In genomic region chr7:636396-636795, GRCh38 we compare ENCODE assay signal across 8 cellular contexts.
DNase-seq lines count a peak whose midpoint lies in the region; ATAC-seq, FAIRE-seq and TF ChIP-seq lines count a peak whose summit lies in the region.

No MANE protein-coding gene starts in this region.

- WGBS in aorta, 2 donors: 78 to 79% methylated on average over 17 of the region's 17 CpGs
- WGBS in small intestine, 3 donors: 88 to 90% (median 89%) methylated on average over 17 of the region's 17 CpGs

- H3K27me3 ChIP-seq in aorta (ENCODE audit: control insufficient read depth in 1 of 2, insufficient read depth in 2 of 2, low read length in 1 of 2) (no peaks in the 10 kb centered on the region), small intestine (ENCODE audit: control insufficient read depth in 2 of 2, insufficient read depth in 2 of 2, low read length in 2 of 2) (no peaks in the 10 kb centered on the region)

- FAIRE-seq in small intestine (lab: Jason Lieb, UNC): no peak

- H3K4me3 ChIP-seq in aorta (ENCODE audit: low read length in 2 of 2) (no peak overlapping the region), small intestine (ENCODE audit: low read depth in 1 of 2, low read length in 2 of 2) (no peak overlapping the region)

- no peaks in the 10 kb centered on the region for H3K4me1 ChIP-seq in aorta (ENCODE audit: control insufficient read depth in 1 of 2, insufficient read depth in 2 of 2, low read length in 2 of 2)
- no peaks in the 10 kb centered on the region for H3K4me1 ChIP-seq in small intestine (ENCODE audit: control insufficient read depth in 2 of 2, insufficient read depth in 1 of 2, low read depth in 1 of 2, low read length in 1 of 2)

- H3K36me3 ChIP-seq in aorta (ENCODE audit: control insufficient read depth in 1 of 2, insufficient read depth in 2 of 2, low read length in 1 of 2): no peaks in the 10 kb centered on the region
- no peaks in the 10 kb centered on the region for H3K36me3 ChIP-seq in small intestine (ENCODE audit: control insufficient read depth in 2 of 2, insufficient read depth in 2 of 2, low read length in 2 of 2)

- no peak overlapping the region for H3K27ac ChIP-seq in aorta (ENCODE audit: low read depth in 1 of 2, low read length in 2 of 2)
- H3K27ac ChIP-seq in small intestine (ENCODE audit: low read depth in 1 of 2, low read length in 1 of 2): no peak overlapping the region

- intact Hi-C loops in left colon (cut with DNase I, micrococcal nuclease) (no loop called here), aorta (cut with DNase I) (loop anchor here (2.0 to 5.0 kb wide), 2 partner anchors 314 kb away; no protein-coding TSS in a partner anchor)

- TF ChIP-seq CTCF in LNCAP (IDR thresholded peaks at IDR 0.05): peak; percentile 51

- peak; percentile 45 for DNase-seq in Ammon's horn (ENCODE audit: low spot score)
- peak; percentile 31 for DNase-seq in activated gamma-delta T cell treated with anti-CD3 and anti-CD28 coated beads, Interleukin-2, amount 50 U/mL, for 16 hours (ENCODE audit: low read depth)
- DNase-seq in left colon: no peak
- peak; percentile 76 to 84 for DNase-seq in aorta
- no peak for DNase-seq in GF-D8 (lab: John Stamatoyannopoulos, UW)
- DNase-seq in NCI-H2171 (lab: John Stamatoyannopoulos, UW): no peak
- DNase-seq in small intestine: no peak

- H3K9me3 ChIP-seq in aorta (ENCODE audit: control insufficient read depth, low read length) (no peaks in the 10 kb centered on the region), small intestine (ENCODE audit: control insufficient read depth, low read depth) (no peaks in the 10 kb centered on the region)

- ATAC-seq in left colon (peak; percentile 34), aorta (ENCODE audit: low FRiP score) (no peak)

Comparison
In these comparisons a context has a peak if more than half of its experiments do, and no peak if none do; other contexts are left out.
1. DNase-seq: peak in Ammon's horn (single experiment), activated gamma-delta T cell treated with anti-CD3 and anti-CD28 coated beads, Interleukin-2, amount 50 U/mL, for 16 hours (single experiment) and aorta (2 of 2); none in left colon (0 of 2), GF-D8 (single experiment), NCI-H2171 (single experiment) and small intestine (single experiment).
2. intact Hi-C loops: an anchor here in aorta (2.0 to 5.0 kb wide); none called in left colon.